In genomic region chr12:68175566-68176033, GRCh38 we compare ENCODE assay signal across 8 cellular contexts. TPM values are rescaled to one million over a fixed set of nuclear protein-coding genes. Genes with fewer than 3 reads are reported as not detected.
A peak's percentile ranks its signal among the peaks of the same experiment; 100 is the strongest.
DNase-seq lines count a peak whose midpoint lies in the region; ATAC-seq and TF ChIP-seq lines count a peak whose summit lies in the region.

No MANE protein-coding gene starts in this region.

- H3K36me3 ChIP-seq in gastrocnemius medialis (no peaks in the 10 kb centered on the region), sigmoid colon (no peaks in the 10 kb centered on the region)

- H3K27me3 ChIP-seq in gastrocnemius medialis, result no peaks in the 10 kb centered on the region
- no peaks in the 10 kb centered on the region for H3K27me3 ChIP-seq in sigmoid colon

- intact Hi-C loops in gastrocnemius medialis (cut with DNase I; ENCODE audit: low total_unique reads) (no loop called here), sigmoid colon (cut with DNase I) (no loop called here)

- 40 to 63% methylated on average over 4 of the region's 4 CpGs for WGBS in sigmoid colon, 2 donors

- ATAC-seq in HG03159 (IDR thresholded peaks at IDR 0.05; ENCODE audit: unreplicated experiment), result peak; percentile 82
- ATAC-seq in gastrocnemius medialis, result no peak

- H3K27ac ChIP-seq in gastrocnemius medialis (no peak overlapping the region), sigmoid colon (no peak overlapping the region)

- TF ChIP-seq POLR2A in gastrocnemius medialis (IDR thresholded peaks at IDR 0.05) (no peak), sigmoid colon (IDR thresholded peaks at IDR 0.05) (no peak)

- no peak for TF ChIP-seq EP300 in sigmoid colon (IDR thresholded peaks at IDR 0.05)

- no peaks in the 10 kb centered on the region for H3K4me1 ChIP-seq in gastrocnemius medialis
- H3K4me1 ChIP-seq in sigmoid colon, result peaks cover 0 to 7% (median 3%) of the 10 kb centered on the region in 4 donors

- DNase-seq in GM19240 (ENCODE audit: insufficient read length, low spot score) (peak; percentile 46), gastrocnemius medialis (no peak), NCI-H345 (lab: John Stamatoyannopoulos, UW) (no peak), sigmoid colon (no peak), NCI-H1694 (lab: John Stamatoyannopoulos, UW) (no peak)
- DNase-seq in activated CD8-positive, alpha-beta memory T cell treated with anti-CD3 and anti-CD28 coated beads, Interleukin-2, amount 50 U/mL, for 4 hours, result peak; percentile 61
- DNase-seq in stimulated activated CD4-positive, alpha-beta T cell treated with anti-CD3 and anti-CD28 coated beads, Interleukin-12 subunit alpha, Interleukin-12 subunit beta, amount 100 ng/mL, for 4 hours, result peak; percentile 27

- H3K4me3 ChIP-seq in gastrocnemius medialis, result no peak overlapping the region
- no peak overlapping the region for H3K4me3 ChIP-seq in sigmoid colon

- in situ Hi-C loops in gastrocnemius medialis (cut with MboI; ENCODE audit: low sequenced_read_pairs in 4 of 4), result no loop called here

- no peaks in the 10 kb centered on the region for H3K9me3 ChIP-seq in gastrocnemius medialis
- no peaks in the 10 kb centered on the region for H3K9me3 ChIP-seq in sigmoid colon

- TF ChIP-seq CTCF in gastrocnemius medialis (IDR thresholded peaks at IDR 0.05 in 4 of 5, conservative IDR thresholded peaks at IDR 0.05 in 1 of 5), result no peak
- no peak for TF ChIP-seq CTCF in sigmoid colon (IDR thresholded peaks at IDR 0.05)

RNA-seq across cellular contexts. Expression of gene IFNG, which starts 16.1 kb away (rescaled TPM):
- total RNA-seq in gastrocnemius medialis (not detected), sigmoid colon (not detected)
- 1 to 10 TPM in 1 of 3 donors, not detected in 2; 1.2 TPM for polyA plus RNA-seq in sigmoid colon

RNA-seq across cellular contexts. Expression of gene IL26, which starts 50.0 kb away (rescaled TPM):
- total RNA-seq in gastrocnemius medialis (not detected), sigmoid colon (under 1 TPM in 1 of 4 donors, not detected in 3; 0.36 TPM)
- under 1 TPM in 1 of 3 donors, not detected in 2; 0.22 TPM for polyA plus RNA-seq in sigmoid colon

Comparison
In these comparisons a context has a peak if more than half of its experiments do, and no peak if none do; other contexts are left out.
1. DNase-seq: peak in GM19240 (single experiment), activated CD8-positive, alpha-beta memory T cell treated with anti-CD3 and anti-CD28 coated beads, Interleukin-2, amount 50 U/mL, for 4 hours (single experiment) and stimulated activated CD4-positive, alpha-beta T cell treated with anti-CD3 and anti-CD28 coated beads, Interleukin-12 subunit alpha, Interleukin-12 subunit beta, amount 100 ng/mL, for 4 hours (single experiment); none in gastrocnemius medialis (0 of 2), NCI-H345 (single experiment), sigmoid colon (single experiment) and NCI-H1694 (single experiment).